8 cellular contexts compared by ENCODE assay signal in the genomic region with DNA sequence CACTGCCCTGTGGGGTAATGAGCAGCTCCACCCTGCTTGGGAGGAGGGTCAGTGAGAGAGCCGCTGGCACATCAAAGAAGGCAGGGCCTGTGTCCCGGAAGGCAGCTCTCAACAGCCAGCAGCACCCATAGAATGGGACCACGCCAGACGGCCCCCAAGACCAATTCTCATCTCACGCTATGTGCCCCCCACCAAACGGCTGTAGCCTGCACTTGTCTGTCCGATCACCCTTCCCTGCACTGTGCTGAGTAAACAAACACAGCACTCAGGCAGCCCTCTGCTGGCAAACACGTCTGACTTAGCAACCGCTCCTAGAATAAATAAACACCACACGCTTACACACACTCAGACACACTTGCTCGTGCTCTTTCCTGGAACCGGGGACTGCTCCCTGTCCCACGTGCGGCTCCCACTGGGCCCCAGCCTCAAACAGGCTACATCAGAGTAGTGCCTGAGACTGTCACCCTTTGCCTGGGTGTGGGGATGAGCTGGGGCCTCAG. TPM values are rescaled to one million over a fixed set of nuclear protein-coding genes. Genes with fewer than 3 reads are reported as not detected.
DNase-seq lines count a peak whose midpoint lies in the region; ATAC-seq, FAIRE-seq and TF ChIP-seq lines count a peak whose summit lies in the region.

No MANE protein-coding gene starts in this region.

- H3K4me2 ChIP-seq in endothelial cell of umbilical vein (ENCODE audit: insufficient read depth, low read length), result no peak overlapping the region

- H3K4me3 ChIP-seq in endothelial cell of umbilical vein (replicated peaks in 1 of 3; ENCODE audit: insufficient read depth in 1 of 3, low read depth in 1 of 3, low read length in 3 of 3), result no peak overlapping the region
- H3K4me3 ChIP-seq in naive thymus-derived CD4-positive, alpha-beta T cell (ENCODE audit: low read length), result no peak overlapping the region

- H4K20me1 ChIP-seq in endothelial cell of umbilical vein (replicated peaks; ENCODE audit: control insufficient read depth, extremely low read depth, insufficient read depth, low read length), result no peaks in the 10 kb centered on the region

- DNase-seq in EH (ENCODE audit: low read depth) (peak; percentile 84), NCI-H446 treated with DMSO at 0.1 percent for 48 hours (lab: John Stamatoyannopoulos, UW) (peak; percentile 82), endothelial cell of umbilical vein (ENCODE audit: low read depth, low spot score) (peak; percentile 94), NCI-H226 (no peak), NK-92 (lab: John Stamatoyannopoulos, UW; ENCODE audit: unreplicated experiment) (no peak)
- DNase-seq in naive thymus-derived CD4-positive, alpha-beta T cell, result no peak
- no peak for DNase-seq in effector CD8-positive, alpha-beta T cell (lab: John Stamatoyannopoulos, UW)

- H3K27ac Mint-ChIP-seq in naive thymus-derived CD4-positive, alpha-beta T cell, result no peak overlapping the region

- peak; percentile 10 for ATAC-seq in naive thymus-derived CD4-positive, alpha-beta T cell
- ATAC-seq in HG03442 (IDR thresholded peaks at IDR 0.05; ENCODE audit: unreplicated experiment), result no peak

- H3K9me1 ChIP-seq in endothelial cell of umbilical vein (replicated peaks; ENCODE audit: control insufficient read depth, extremely low read depth, insufficient read depth, low read length), result no peaks in the 10 kb centered on the region

- CTCF ChIA-PET in endothelial cell of umbilical vein (lab: Charles Lee), result interaction anchor here (0.6 to 2.3 kb wide), 3 partner anchors 34 to 103 kb away, joined by 3 to 11 read pairs (median 4); no protein-coding TSS in a partner anchor
- CTCF ChIA-PET in naive thymus-derived CD4-positive, alpha-beta T cell (lab: Charles Lee), result no interaction called here

- H3K79me2 ChIP-seq in endothelial cell of umbilical vein (ENCODE audit: control insufficient read depth, insufficient read depth, low read length), result no peaks in the 10 kb centered on the region

- no peak overlapping the region for H3K4me3 Mint-ChIP-seq in naive thymus-derived CD4-positive, alpha-beta T cell

- H3K27me3 ChIP-seq in endothelial cell of umbilical vein (ENCODE audit: control insufficient read depth in 2 of 2, insufficient read depth in 2 of 2, low read length in 2 of 2), result no peaks in the 10 kb centered on the region
- H3K27me3 ChIP-seq in naive thymus-derived CD4-positive, alpha-beta T cell (ENCODE audit: control insufficient read depth in 2 of 2, insufficient read depth in 2 of 2, low read length in 2 of 2), result no peaks in the 10 kb centered on the region

- H3K36me3 Mint-ChIP-seq in naive thymus-derived CD4-positive, alpha-beta T cell, result no peaks in the 10 kb centered on the region

- H3K27ac ChIP-seq in endothelial cell of umbilical vein (ENCODE audit: insufficient read depth, low read depth, low read length), result no peak overlapping the region
- H3K27ac ChIP-seq in naive thymus-derived CD4-positive, alpha-beta T cell (ENCODE audit: low read depth, low read length), result no peak overlapping the region

- TF ChIP-seq CTCF in endothelial cell of umbilical vein (IDR thresholded peaks at IDR 0.05; ENCODE audit: extremely low read depth in 1 of 2, insufficient read depth in 1 of 2, low read depth in 1 of 2, low read length in 2 of 2), result peak in 1 of 2 donors; percentile 39

- peak overlapping the region; percentile 24 for H3K9ac ChIP-seq in endothelial cell of umbilical vein (replicated peaks; ENCODE audit: extremely low read depth, insufficient read depth, low read length)

- H3K36me3 ChIP-seq in endothelial cell of umbilical vein (ENCODE audit: control insufficient read depth in 2 of 2, extremely low read depth in 1 of 2, insufficient read depth in 2 of 2, low read length in 2 of 2), result no peaks in the 10 kb centered on the region
- H3K36me3 ChIP-seq in naive thymus-derived CD4-positive, alpha-beta T cell (ENCODE audit: control insufficient read depth in 2 of 3, insufficient read depth in 3 of 3, low read length in 3 of 3), result no peaks in the 10 kb centered on the region

- no peaks in the 10 kb centered on the region for H3K4me1 Mint-ChIP-seq in naive thymus-derived CD4-positive, alpha-beta T cell

- POLR2A ChIA-PET in endothelial cell of umbilical vein (lab: Charles Lee), result no interaction called here
- POLR2A ChIA-PET in naive thymus-derived CD4-positive, alpha-beta T cell (lab: Charles Lee), result no interaction called here

- intact Hi-C loops in endothelial cell of umbilical vein (cut with micrococcal nuclease), result loop anchor here (2.0 kb wide), 2 partner anchors 79 to 193 kb away; no protein-coding TSS in a partner anchor
- intact Hi-C loops in naive thymus-derived CD4-positive, alpha-beta T cell (cut with micrococcal nuclease), result no loop called here

- peak overlapping the region; percentile 23 for H2AFZ ChIP-seq in endothelial cell of umbilical vein (ENCODE audit: low read depth, low read length)

- dilution Hi-C loops in endothelial cell of umbilical vein (cut with MboI; ENCODE audit: extremely low pct_ligation_motif_present, low sequenced_read_pairs), result no loop called here

- FAIRE-seq in endothelial cell of umbilical vein (lab: Jason Lieb, UNC), result peak; percentile 75

- H3K4me1 ChIP-seq in endothelial cell of umbilical vein (ENCODE audit: control insufficient read depth, extremely low read depth, insufficient read depth, low read length), result no peaks in the 10 kb centered on the region
- no peaks in the 10 kb centered on the region for H3K4me1 ChIP-seq in naive thymus-derived CD4-positive, alpha-beta T cell (ENCODE audit: control insufficient read depth in 2 of 2, insufficient read depth in 2 of 2, low read length in 2 of 2)

- H3K27me3 Mint-ChIP-seq in naive thymus-derived CD4-positive, alpha-beta T cell, result no peaks in the 10 kb centered on the region

- TF ChIP-seq POLR2A in endothelial cell of umbilical vein (IDR thresholded peaks at IDR 0.05; ENCODE audit: low read depth, low read length), result no peak

- BruUV-seq in endothelial cell of umbilical vein (replicated peaks; lab: Mats Ljungman, UMichigan), result no TSS peak

- H3K9me3 ChIP-seq in endothelial cell of umbilical vein (replicated peaks; ENCODE audit: control insufficient read depth, insufficient read depth, low read length), result no peaks in the 10 kb centered on the region
- no peaks in the 10 kb centered on the region for H3K9me3 ChIP-seq in naive thymus-derived CD4-positive, alpha-beta T cell (ENCODE audit: control insufficient read depth in 2 of 3, low read length in 3 of 3)

- no peaks in the 10 kb centered on the region for H3K9me3 Mint-ChIP-seq in naive thymus-derived CD4-positive, alpha-beta T cell

TF ChIP-seq in endothelial cell of umbilical vein, 7 proteins besides CTCF, POLR2A, EP300 and RAD21:
- no peak for TF ChIP-seq EZH2 (IDR thresholded peaks at IDR 0.05; ENCODE audit: borderline replicate concordance, low read depth, low read length, severe bottlenecking)
- TF ChIP-seq, protein P1, sequence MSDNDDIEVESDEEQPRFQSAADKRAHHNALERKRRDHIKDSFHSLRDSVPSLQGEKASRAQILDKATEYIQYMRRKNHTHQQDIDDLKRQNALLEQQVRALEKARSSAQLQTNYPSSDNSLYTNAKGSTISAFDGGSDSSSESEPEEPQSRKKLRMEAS (IDR thresholded peaks at IDR 0.05; ENCODE audit: insufficient read depth, insufficient read length), result peak; percentile 44

RNA-seq across cellular contexts. Expression of a gene that starts 53.2 kb away (rescaled TPM):
- 3.5 and 3.8 TPM in 2 replicates for total RNA-seq in endothelial cell of umbilical vein
- polyA plus RNA-seq in endothelial cell of umbilical vein, result 1.5 and 1.6 TPM in 2 replicates
- polyA plus RNA-seq in endothelial cell of umbilical vein (2011; cell fraction: cytosol; rRNA removed), result 1.1 and 1.2 TPM in 2 replicates
- polyA plus RNA-seq in endothelial cell of umbilical vein (2011; cell fraction: nucleus; rRNA removed), result 3.0 and 3.5 TPM in 2 replicates
- 2.7 and 3.4 TPM in 2 replicates for polyA plus RNA-seq in endothelial cell of umbilical vein (2012)
- 5.8 and 7.1 TPM in 2 replicates for polyA minus RNA-seq in endothelial cell of umbilical vein
- polyA minus RNA-seq in endothelial cell of umbilical vein (2011; cell fraction: cytosol; rRNA and poly(A)+ RNA removed), result 3.2 TPM
- polyA minus RNA-seq in endothelial cell of umbilical vein (2011; cell fraction: nucleus; rRNA and poly(A)+ RNA removed), result 4.5 and 5.0 TPM in 2 replicates
- total RNA-seq in naive thymus-derived CD4-positive, alpha-beta T cell, result 1 to 10 TPM; 1.5 to 4.8 (median 2.3) TPM
- under 1 TPM; 0.24 to 0.69 TPM for polyA plus RNA-seq in naive thymus-derived CD4-positive, alpha-beta T cell

Comparison
In these comparisons a context has a peak if more than half of its experiments do, and no peak if none do; other contexts are left out.
1. DNase-seq: peak in EH (single experiment), NCI-H446 treated with DMSO at 0.1 percent for 48 hours (single experiment) and endothelial cell of umbilical vein (single experiment); none in naive thymus-derived CD4-positive, alpha-beta T cell (0 of 9), NCI-H226 (single experiment), effector CD8-positive, alpha-beta T cell (single experiment) and NK-92 (single experiment).